In genomic region chr2:240925191-240925575, GRCh38 we compare ENCODE assay signal across 16 cellular contexts. TPM values are rescaled to one million over a fixed set of nuclear protein-coding genes. Genes with fewer than 3 reads are reported as not detected.
A peak's percentile ranks its signal among the peaks of the same experiment; 100 is the strongest.
DNase-seq lines count a peak whose midpoint lies in the region; ATAC-seq and TF ChIP-seq lines count a peak whose summit lies in the region.
"Had no signal": no experiment of that assay in that cellular context is flagged by ENCODE, and none has a peak within 500 bp of the region (broad histone marks: within the 10 kb centered on the region; RNA-seq: fewer than 3 reads in every experiment).

No MANE protein-coding gene starts in this region.

- intact Hi-C loops in posterior cingulate gyrus (cut with DNase I): no loop called here

- H3K4me3 Mint-ChIP-seq in T-helper 17 cell: no peak overlapping the region
- no peak overlapping the region for H3K4me3 Mint-ChIP-seq in stimulated activated effector memory CD8-positive, alpha-beta T cell treated with anti-CD3 and anti-CD28 coated beads, Interleukin-12 subunit alpha, Interleukin-12 subunit beta, amount 100 ng/mL, for 72 hours
- H3K4me3 Mint-ChIP-seq: activated naive CD4-positive, alpha-beta T cell treated with anti-CD3 and anti-CD28 coated beads, Interleukin-2, amount 50 U/mL, for 24 hours; CD4-positive, CD25-positive, alpha-beta regulatory T cell had no signal

- H3K27ac Mint-ChIP-seq in T-helper 17 cell: no peak overlapping the region
- H3K27ac Mint-ChIP-seq in stimulated activated effector memory CD8-positive, alpha-beta T cell treated with anti-CD3 and anti-CD28 coated beads, Interleukin-12 subunit alpha, Interleukin-12 subunit beta, amount 100 ng/mL, for 72 hours: no peak overlapping the region
- H3K27ac Mint-ChIP-seq: activated naive CD4-positive, alpha-beta T cell treated with anti-CD3 and anti-CD28 coated beads, Interleukin-2, amount 50 U/mL, for 24 hours; CD4-positive, CD25-positive, alpha-beta regulatory T cell had no signal

- no peaks in the 10 kb centered on the region for H3K36me3 Mint-ChIP-seq in T-helper 17 cell (ENCODE audit: low read depth)
- H3K36me3 Mint-ChIP-seq in stimulated activated effector memory CD8-positive, alpha-beta T cell treated with anti-CD3 and anti-CD28 coated beads, Interleukin-12 subunit alpha, Interleukin-12 subunit beta, amount 100 ng/mL, for 72 hours: no peaks in the 10 kb centered on the region
- H3K36me3 Mint-ChIP-seq: activated naive CD4-positive, alpha-beta T cell treated with anti-CD3 and anti-CD28 coated beads, Interleukin-2, amount 50 U/mL, for 24 hours; CD4-positive, CD25-positive, alpha-beta regulatory T cell had no signal

- H3K9me3 ChIP-seq in T-helper 17 cell (ENCODE audit: control insufficient read depth, low read length, poor library complexity, severe bottlenecking): no peaks in the 10 kb centered on the region

- peaks cover 8% of the 10 kb centered on the region for H3K4me1 ChIP-seq in foreskin keratinocyte

- H3K27ac ChIP-seq in foreskin keratinocyte: no peak overlapping the region
- H3K27ac ChIP-seq: HL-60 had no signal

- H3K27me3 Mint-ChIP-seq in T-helper 17 cell: peaks cover 13% of the 10 kb centered on the region
- H3K27me3 Mint-ChIP-seq: activated naive CD4-positive, alpha-beta T cell treated with anti-CD3 and anti-CD28 coated beads, Interleukin-2, amount 50 U/mL, for 24 hours; CD4-positive, CD25-positive, alpha-beta regulatory T cell had no signal

- peaks cover 2% of the 10 kb centered on the region for H3K4me1 Mint-ChIP-seq in T-helper 17 cell
- no peaks in the 10 kb centered on the region for H3K4me1 Mint-ChIP-seq in stimulated activated effector memory CD8-positive, alpha-beta T cell treated with anti-CD3 and anti-CD28 coated beads, Interleukin-12 subunit alpha, Interleukin-12 subunit beta, amount 100 ng/mL, for 72 hours
- H3K4me1 Mint-ChIP-seq: activated naive CD4-positive, alpha-beta T cell treated with anti-CD3 and anti-CD28 coated beads, Interleukin-2, amount 50 U/mL, for 24 hours had no signal

- H3K27me3 ChIP-seq in foreskin keratinocyte: peaks cover 28% of the 10 kb centered on the region

- peak; percentile 1 for DNase-seq in ELF-1 (ENCODE audit: low read depth, low spot score)
- peak in 1 of 3 donors; percentile 9 for DNase-seq in T-helper 17 cell
- no peak for DNase-seq in foreskin keratinocyte
- peak in 8 of 10 donors; percentile 5 to 65 (median 8) for DNase-seq in posterior cingulate gyrus
- no peak for DNase-seq in SKM-1 treated with dmso at 0.1 percent for 144 hours (lab: John Stamatoyannopoulos, UW; ENCODE audit: unreplicated experiment)
- no peak for DNase-seq in medulla oblongata (ENCODE audit: extremely low spot score)
- DNase-seq in stimulated activated effector memory CD8-positive, alpha-beta T cell treated with anti-CD3 and anti-CD28 coated beads, Interleukin-12 subunit alpha, Interleukin-12 subunit beta, amount 100 ng/mL, for 72 hours (ENCODE audit: low spot score in 2 of 2): no peak
- DNase-seq: dermis blood vessel endothelial cell; foreskin fibroblast; GF-D8; NCI-H345; stimulated activated CD4-positive, alpha-beta T cell treated with anti-CD3 and anti-CD28 coated beads, Interleukin-4, amount 100 ng/mL, for 24 hours had no signal

- H3K9me3 Mint-ChIP-seq in stimulated activated effector memory CD8-positive, alpha-beta T cell treated with anti-CD3 and anti-CD28 coated beads, Interleukin-12 subunit alpha, Interleukin-12 subunit beta, amount 100 ng/mL, for 72 hours: no peaks in the 10 kb centered on the region
- H3K9me3 Mint-ChIP-seq: activated naive CD4-positive, alpha-beta T cell treated with anti-CD3 and anti-CD28 coated beads, Interleukin-2, amount 50 U/mL, for 24 hours had no signal

- TF ChIP-seq CTCF in foreskin keratinocyte (conservative IDR thresholded peaks at IDR 0.05): no peak

- ATAC-seq in T-helper 17 cell (peak; percentile 77), foreskin keratinocyte (peak; percentile 32), HG02623 (IDR thresholded peaks at IDR 0.05; ENCODE audit: unreplicated experiment) (no peak)
- ATAC-seq in stimulated activated effector memory CD8-positive, alpha-beta T cell treated with anti-CD3 and anti-CD28 coated beads, Interleukin-12 subunit alpha, Interleukin-12 subunit beta, amount 100 ng/mL, for 72 hours: no peak

RNA-seq across cellular contexts. Expression of gene CROCC2, which starts 19.0 kb away (rescaled TPM):
- not detected for total RNA-seq in T-helper 17 cell
- not detected in 2 replicates for total RNA-seq in foreskin keratinocyte
- polyA plus RNA-seq in foreskin keratinocyte: not detected in 2 replicates
- total RNA-seq: CD4-positive, CD25-positive, alpha-beta regulatory T cell; dermis blood vessel endothelial cell had no signal
- polyA plus RNA-seq: CD4-positive, CD25-positive, alpha-beta regulatory T cell had no signal

RNA-seq across cellular contexts. Expression of gene MAB21L4, which starts 29.2 kb away (rescaled TPM):
- total RNA-seq in T-helper 17 cell (not detected), foreskin keratinocyte (0.14 and 0.17 TPM in 2 replicates)
- 0.08 and 0.12 TPM in 2 replicates for polyA plus RNA-seq in foreskin keratinocyte
- total RNA-seq: CD4-positive, CD25-positive, alpha-beta regulatory T cell; dermis blood vessel endothelial cell had no signal
- polyA plus RNA-seq: CD4-positive, CD25-positive, alpha-beta regulatory T cell had no signal

RNA-seq across cellular contexts. Expression of gene AGXT, which starts 56.6 kb away (rescaled TPM):
- total RNA-seq in T-helper 17 cell (not detected), foreskin keratinocyte (not detected in 2 replicates)
- not detected in 2 replicates for polyA plus RNA-seq in foreskin keratinocyte
- total RNA-seq: CD4-positive, CD25-positive, alpha-beta regulatory T cell; dermis blood vessel endothelial cell had no signal
- polyA plus RNA-seq: CD4-positive, CD25-positive, alpha-beta regulatory T cell had no signal

Comparison
In these comparisons a context has a peak if more than half of its experiments do, and no peak if none do; other contexts are left out.
1. DNase-seq: peak in ELF-1 (single experiment) and posterior cingulate gyrus (8 of 10); none in foreskin keratinocyte (0 of 2), SKM-1 treated with dmso at 0.1 percent for 144 hours (single experiment), medulla oblongata (single experiment) and stimulated activated effector memory CD8-positive, alpha-beta T cell treated with anti-CD3 and anti-CD28 coated beads, Interleukin-12 subunit alpha, Interleukin-12 subunit beta, amount 100 ng/mL, for 72 hours (0 of 2).
2. ATAC-seq: peak in T-helper 17 cell (single experiment) and foreskin keratinocyte (single experiment); none in HG02623 (single experiment) and stimulated activated effector memory CD8-positive, alpha-beta T cell treated with anti-CD3 and anti-CD28 coated beads, Interleukin-12 subunit alpha, Interleukin-12 subunit beta, amount 100 ng/mL, for 72 hours (single experiment).